In the genomic region with DNA sequence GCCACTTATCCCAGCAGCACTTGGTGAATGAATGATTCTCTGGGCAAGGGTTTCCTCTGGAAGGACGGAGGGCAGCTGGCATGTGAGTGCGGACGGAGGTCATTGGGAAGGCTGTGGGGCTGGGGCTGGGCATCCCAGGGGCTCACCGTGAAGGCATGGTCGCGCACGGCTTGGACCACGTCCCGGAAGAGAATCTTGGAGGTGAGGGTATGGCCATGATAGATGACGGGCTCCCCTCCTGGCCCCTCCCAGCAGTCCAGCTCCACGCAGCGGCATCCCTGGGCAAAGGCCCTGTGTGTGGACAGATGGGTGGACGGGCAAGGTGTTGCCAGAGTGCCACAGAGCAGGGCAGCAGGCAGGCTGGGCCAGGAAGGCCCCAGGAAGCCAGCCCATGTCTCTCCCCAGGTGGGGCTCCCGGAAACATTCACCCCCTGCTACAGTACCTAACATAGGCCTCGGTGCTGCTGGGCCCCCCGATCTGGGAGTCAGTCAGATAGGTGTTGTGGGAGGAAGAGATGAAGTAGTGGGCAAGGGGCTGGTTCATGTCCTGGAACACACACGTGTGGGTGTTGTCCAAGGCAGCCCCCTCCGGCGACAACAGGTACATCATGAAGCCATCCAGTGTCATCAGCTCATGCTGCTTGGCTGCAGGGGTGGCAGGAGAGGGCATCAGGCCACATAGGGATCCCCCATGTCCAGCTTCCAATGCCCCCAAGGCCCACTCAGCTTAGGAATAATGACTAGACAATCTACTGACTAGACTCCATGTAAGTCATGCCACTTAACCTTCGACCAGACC, we compare ENCODE assay signal across 24 cellular contexts. TPM values are rescaled to one million over a fixed set of nuclear protein-coding genes. Genes with fewer than 3 reads are reported as not detected.
DNase-seq lines count a peak whose midpoint lies in the region; FAIRE-seq and TF ChIP-seq lines count a peak whose summit lies in the region.
"Had no signal": no experiment of that assay in that cellular context is flagged by ENCODE, and none has a peak within 500 bp of the region (broad histone marks: within the 10 kb centered on the region; RNA-seq: fewer than 3 reads in every experiment).

No MANE protein-coding gene starts in this region.

- no peak overlapping the region for H3K4me3 ChIP-seq in bronchial epithelial cell (ENCODE audit: low read depth, low read length)
- no peak overlapping the region for H3K4me3 ChIP-seq in neural progenitor cell
- H3K4me3 ChIP-seq: A549; BLaER1 treated with 17β-estradiol and CSF1 and Interleukin-3, amounts not matched to agents 10 nM and 100 nM; GM12878; GM23338 had no signal

- CTCF ChIA-PET in RWPE1 (lab: Yijun Ruan, JAX): interaction anchor here (0.6 to 1.7 kb wide), 5 partner anchors 9 to 96 kb away, joined by 3 to 7 read pairs (median 4); no protein-coding TSS in a partner anchor

- no peaks in the 10 kb centered on the region for H3K36me3 Mint-ChIP-seq in neural progenitor cell
- H3K36me3 Mint-ChIP-seq: CD8-positive, alpha-beta memory T cell had no signal

- no peak overlapping the region for H2AFZ ChIP-seq in neural progenitor cell (replicated peaks)
- H2AFZ ChIP-seq: GM23338 had no signal

- POLR2A ChIA-PET in RWPE1 (lab: Yijun Ruan, JAX; ENCODE audit: low non-redundant PET): no interaction called here

- H4K20me1 ChIP-seq in neural progenitor cell (ENCODE audit: low read depth): no peaks in the 10 kb centered on the region

- no peaks in the 10 kb centered on the region for H3F3A ChIP-seq in neural progenitor cell (ENCODE audit: low read depth)

- no peaks in the 10 kb centered on the region for H3K27me3 ChIP-seq in bronchial epithelial cell (ENCODE audit: control insufficient read depth, insufficient read depth, low read length)
- no peaks in the 10 kb centered on the region for H3K27me3 ChIP-seq in neural progenitor cell
- H3K27me3 ChIP-seq: BE2C had no signal

- H3K79me2 ChIP-seq in neural progenitor cell (ENCODE audit: low read depth): no peaks in the 10 kb centered on the region

- H3K9me3 ChIP-seq in neural progenitor cell (ENCODE audit: low read depth): no peaks in the 10 kb centered on the region
- H3K9me3 ChIP-seq: A549; BE2C; BLaER1 treated with 17β-estradiol and CSF1 and Interleukin-3, amounts not matched to agents 10 nM and 100 nM had no signal

- no peak overlapping the region for H3K4me3 Mint-ChIP-seq in neural progenitor cell
- H3K4me3 Mint-ChIP-seq: CD14-positive monocyte; CD4-positive, alpha-beta T cell; CD8-positive, alpha-beta memory T cell; GM23338 had no signal

- DNase-seq in RWPE1 (ENCODE audit: low spot score) (no peak), bronchial epithelial cell (ENCODE audit: low read depth) (no peak), neural progenitor cell (ENCODE audit: low spot score) (no peak), substantia nigra (lab: John Stamatoyannopoulos, UW) (no peak), SW 1271 (lab: John Stamatoyannopoulos, UW) (no peak)
- no peak for DNase-seq in effector CD4-positive, alpha-beta T cell
- DNase-seq: 8988T; ACHN; AML-193; BE2C; CD4-positive, alpha-beta T cell; CD8-positive, alpha-beta memory T cell; DMS 273 treated with DMSO at 0.1 percent for 48 hours; DMS79; EL; GDM1; H9 had no signal

- no peak overlapping the region for H3K9ac ChIP-seq in neural progenitor cell
- H3K9ac ChIP-seq: BLaER1 treated with 17β-estradiol and CSF1 and Interleukin-3, amounts not matched to agents 10 nM and 100 nM had no signal

- peak overlapping the region; percentile 100 for H3K27ac ChIP-seq in RWPE1
- no peak overlapping the region for H3K27ac ChIP-seq in neural progenitor cell
- no peak overlapping the region for H3K27ac ChIP-seq in substantia nigra (ENCODE audit: low read depth, low read length, poor library complexity, severe bottlenecking)
- H3K27ac ChIP-seq: BLaER1 treated with 17β-estradiol and CSF1 and Interleukin-3, amounts not matched to agents 10 nM and 100 nM had no signal

- TF ChIP-seq CTCF in RWPE1 (conservative IDR thresholded peaks at IDR 0.05; ENCODE audit: low read depth) (no peak), bronchial epithelial cell (IDR thresholded peaks at IDR 0.05; ENCODE audit: insufficient read depth, low read length, severe bottlenecking) (no peak), neural progenitor cell (IDR thresholded peaks at IDR 0.05) (no peak)

- peaks cover 20% of the 10 kb centered on the region for H3K36me3 ChIP-seq in bronchial epithelial cell (ENCODE audit: control insufficient read depth, insufficient read depth, low read length)
- no peaks in the 10 kb centered on the region for H3K36me3 ChIP-seq in neural progenitor cell
- H3K36me3 ChIP-seq: BE2C had no signal

- H3K4me2 ChIP-seq in neural progenitor cell: no peak overlapping the region
- H3K4me2 ChIP-seq: A549, GM23338 had no signal

- peak overlapping the region; percentile 65 for H3K27ac Mint-ChIP-seq in neural progenitor cell
- H3K27ac Mint-ChIP-seq: CD4-positive, alpha-beta T cell; CD8-positive, alpha-beta memory T cell; GM23338; H9 had no signal

- peak; percentile 85 for FAIRE-seq in bronchial epithelial cell (lab: Jason Lieb, UNC)
- FAIRE-seq: D721Med, GM12878, GM19239 had no signal

- H3K27me3 Mint-ChIP-seq in neural progenitor cell (ENCODE audit: insufficient read depth, low read depth): peaks cover 2% of the 10 kb centered on the region
- H3K27me3 Mint-ChIP-seq: CD4-positive, alpha-beta T cell had no signal

- H3K4me1 ChIP-seq in neural progenitor cell: no peaks in the 10 kb centered on the region
- H3K4me1 ChIP-seq: BE2C had no signal

- H3K4me1 Mint-ChIP-seq in neural progenitor cell: peaks cover 25% of the 10 kb centered on the region
- H3K4me1 Mint-ChIP-seq: CD8-positive, alpha-beta memory T cell had no signal

- H3K9me3 Mint-ChIP-seq in neural progenitor cell: no peaks in the 10 kb centered on the region
- H3K9me3 Mint-ChIP-seq: CD4-positive, alpha-beta T cell; CD8-positive, alpha-beta memory T cell; GM23338; H9 had no signal

RNA-seq across cellular contexts. Expression of a gene that starts 14.3 kb away (rescaled TPM):
- total RNA-seq in bronchial epithelial cell (33.9 and 44.0 TPM in 2 replicates), neural progenitor cell (ENCODE audit: low replicate concordance) (16.0 and 31.4 TPM in 2 replicates)

RNA-seq across cellular contexts. Expression of a gene that starts 17.4 kb away (rescaled TPM):
- total RNA-seq in bronchial epithelial cell (6.1 and 8.7 TPM in 2 replicates), neural progenitor cell (ENCODE audit: low replicate concordance) (6.8 and 17.3 TPM in 2 replicates)

RNA-seq across cellular contexts. Expression of a gene that starts 30.2 kb away (rescaled TPM):
- total RNA-seq in bronchial epithelial cell: 7.1 and 12.5 TPM in 2 replicates
- total RNA-seq in neural progenitor cell (ENCODE audit: low replicate concordance): 10.2 and 14.3 TPM in 2 replicates

RNA-seq across cellular contexts. Expression of a gene that starts 43.6 kb away (rescaled TPM):
- total RNA-seq in bronchial epithelial cell: 4.1 and 4.7 TPM in 2 replicates
- 4.6 and 9.1 TPM in 2 replicates for total RNA-seq in neural progenitor cell (ENCODE audit: low replicate concordance)

RNA-seq across cellular contexts. Expression of a gene that starts 56.9 kb away (rescaled TPM):
- total RNA-seq in bronchial epithelial cell (48.1 and 54.2 TPM in 2 replicates), neural progenitor cell (ENCODE audit: low replicate concordance) (95.0 and 101 TPM in 2 replicates)
